ENCODE assay signal across 8 cellular contexts in the genomic region with DNA sequence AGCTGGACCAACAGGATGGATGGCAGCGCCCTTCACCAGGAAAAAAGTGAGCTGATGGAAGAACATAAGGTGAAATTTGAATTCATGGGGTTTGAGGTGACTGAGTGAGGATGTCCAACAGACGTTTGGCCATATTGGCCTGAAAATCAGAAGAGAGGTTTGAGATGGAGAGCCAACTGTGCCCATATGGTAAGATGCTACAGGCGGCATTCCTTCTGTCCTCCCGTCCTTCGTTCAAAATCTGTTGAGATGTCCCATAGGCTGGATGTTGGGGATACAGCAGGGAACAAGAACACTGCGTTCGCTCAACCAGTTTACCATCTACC. TPM values are rescaled to one million over a fixed set of nuclear protein-coding genes. Genes with fewer than 3 reads are reported as not detected.
DNase-seq lines count a peak whose midpoint lies in the region; ATAC-seq, FAIRE-seq and TF ChIP-seq lines count a peak whose summit lies in the region.

No MANE protein-coding gene starts in this region.

- H2AFZ ChIP-seq in GM23248 (peak overlapping the region; percentile 100), hepatocyte (peak overlapping the region; percentile 74)

- H3K27me3 ChIP-seq in GM23248 (replicated peaks; ENCODE audit: insufficient read depth) = no peaks in the 10 kb centered on the region
- no peaks in the 10 kb centered on the region for H3K27me3 ChIP-seq in hepatocyte

- in situ Hi-C loops in GM23248 (cut with MboI) = no loop called here

- H3K4me2 ChIP-seq in A549 = peak overlapping the region; percentile 84
- peak overlapping the region; percentile 95 for H3K4me2 ChIP-seq in GM23248 (ENCODE audit: unreplicated experiment)
- H3K4me2 ChIP-seq in hepatocyte = peak overlapping the region; percentile 78

- TF ChIP-seq EP300 in A549 (IDR thresholded peaks at IDR 0.05) = no peak

- peaks cover 16% of the 10 kb centered on the region for H3K27me3 Mint-ChIP-seq in activated CD8-positive, alpha-beta T cell treated with anti-CD3 and anti-CD28 coated beads, Interleukin-2, amount 10 ng/mL, durations not matched to agents 7 days and 5 days (ENCODE audit: low read depth)

- H3K4me3 ChIP-seq in A549 = peak overlapping the region; percentile 98
- H3K4me3 ChIP-seq in GM23248 = peak overlapping the region; percentile 96
- H3K4me3 ChIP-seq in hepatocyte = peak overlapping the region; percentile 9

- peak overlapping the region; percentile 92 for H3K4me3 Mint-ChIP-seq in activated CD8-positive, alpha-beta T cell treated with anti-CD3 and anti-CD28 coated beads, Interleukin-2, amount 10 ng/mL, durations not matched to agents 7 days and 5 days
- H3K4me3 Mint-ChIP-seq in stimulated activated effector memory CD8-positive, alpha-beta T cell treated with anti-CD3 and anti-CD28 coated beads, Interleukin-12 subunit alpha, Interleukin-12 subunit beta, amount 100 ng/mL, for 72 hours = peak overlapping the region; percentile 92

- WGBS in A549 (ENCODE audit: missing lambda C conversion rate) = 46% methylated on average over 7 of the region's 7 CpGs
- 3 to 4% methylated on average over 7 of the region's 7 CpGs for WGBS in GM23248 (ENCODE audit: low coverage in 1 of 2, low lambda C conversion rate in 2 of 2, missing lambda C conversion rate in 2 of 2), 2 experiments
- 21% methylated on average over 7 of the region's 7 CpGs for WGBS in hepatocyte (ENCODE audit: low lambda C conversion rate, missing lambda C conversion rate)

- H3K27ac ChIP-seq in A549 = peak overlapping the region; percentile 82 to 98
- peak overlapping the region; percentile 81 for H3K27ac ChIP-seq in GM23248
- peak overlapping the region; percentile 85 for H3K27ac ChIP-seq in hepatocyte

- peak overlapping the region; percentile 97 for H3K9ac ChIP-seq in GM23248

- no peaks in the 10 kb centered on the region for H4K20me1 ChIP-seq in GM23248 (ENCODE audit: insufficient read depth)
- H4K20me1 ChIP-seq in hepatocyte (ENCODE audit: insufficient read depth, poor library complexity, severe bottlenecking) = no peaks in the 10 kb centered on the region

- no peaks in the 10 kb centered on the region for H3K9me2 ChIP-seq in GM23248 (ENCODE audit: insufficient read depth)
- H3K9me2 ChIP-seq in hepatocyte (replicated peaks; ENCODE audit: insufficient read depth) = no peaks in the 10 kb centered on the region

- peaks cover 43% of the 10 kb centered on the region for H3K4me1 Mint-ChIP-seq in activated CD8-positive, alpha-beta T cell treated with anti-CD3 and anti-CD28 coated beads, Interleukin-2, amount 10 ng/mL, durations not matched to agents 7 days and 5 days (ENCODE audit: low read depth)
- peaks cover 30% of the 10 kb centered on the region for H3K4me1 Mint-ChIP-seq in stimulated activated effector memory CD8-positive, alpha-beta T cell treated with anti-CD3 and anti-CD28 coated beads, Interleukin-12 subunit alpha, Interleukin-12 subunit beta, amount 100 ng/mL, for 72 hours

- H3K27ac Mint-ChIP-seq in activated CD8-positive, alpha-beta T cell treated with anti-CD3 and anti-CD28 coated beads, Interleukin-2, amount 10 ng/mL, durations not matched to agents 7 days and 5 days = peak overlapping the region; percentile 98
- peak overlapping the region; percentile 97 for H3K27ac Mint-ChIP-seq in stimulated activated effector memory CD8-positive, alpha-beta T cell treated with anti-CD3 and anti-CD28 coated beads, Interleukin-12 subunit alpha, Interleukin-12 subunit beta, amount 100 ng/mL, for 72 hours

- no peaks in the 10 kb centered on the region for H3F3A ChIP-seq in GM23248 (ENCODE audit: insufficient read depth)

- H3K9me3 Mint-ChIP-seq in activated CD8-positive, alpha-beta T cell treated with anti-CD3 and anti-CD28 coated beads, Interleukin-2, amount 10 ng/mL, durations not matched to agents 7 days and 5 days (ENCODE audit: insufficient read depth) = no peaks in the 10 kb centered on the region
- H3K9me3 Mint-ChIP-seq in stimulated activated effector memory CD8-positive, alpha-beta T cell treated with anti-CD3 and anti-CD28 coated beads, Interleukin-12 subunit alpha, Interleukin-12 subunit beta, amount 100 ng/mL, for 72 hours = no peaks in the 10 kb centered on the region

- no peak for TF ChIP-seq POLR2A in A549 (IDR thresholded peaks at IDR 0.05; ENCODE audit: low read length)

- H3K79me2 ChIP-seq in GM23248 (ENCODE audit: insufficient read depth) (peaks cover 43% of the 10 kb centered on the region), hepatocyte (peaks cover 27% of the 10 kb centered on the region)

- H3K36me3 ChIP-seq in GM23248 (ENCODE audit: low read depth) (0 out of 2 replicates have a peak, but pooled peaks cover 2% of the 10 kb centered on the region), hepatocyte (replicated peaks; ENCODE audit: insufficient read depth, low read depth) (no peaks in the 10 kb centered on the region)

- FAIRE-seq in A549 (lab: Jason Lieb, UNC) = no peak

- TF ChIP-seq RAD21 in A549 (conservative IDR thresholded peaks at IDR 0.05 in 1 of 2, IDR thresholded peaks at IDR 0.05 in 1 of 2) = no peak

- no peak for TF ChIP-seq CTCF in A549 (IDR thresholded peaks at IDR 0.05)
- no peak for TF ChIP-seq CTCF in hepatocyte (IDR thresholded peaks at IDR 0.05; ENCODE audit: poor library complexity)

- POLR2A ChIA-PET in A549 (lab: Yijun Ruan, JAX) = interaction anchor here (0.8 to 1.3 kb wide), 4 partner anchors 13 to 107 kb away, joined by 3 to 4 read pairs (median 3); a partner anchor contains a TSS
- POLR2A ChIA-PET in activated CD8-positive, alpha-beta T cell treated with anti-CD3 and anti-CD28 coated beads, Interleukin-2, amount 10 ng/mL, durations not matched to agents 7 days and 5 days (lab: Charles Lee) = interaction anchor here (0.6 to 2.8 kb wide), 18 partner anchors 10 to 558 kb away, joined by 3 to 28 read pairs (median 4); a partner anchor contains a TSS

- peaks cover 29% of the 10 kb centered on the region for H3K36me3 Mint-ChIP-seq in activated CD8-positive, alpha-beta T cell treated with anti-CD3 and anti-CD28 coated beads, Interleukin-2, amount 10 ng/mL, durations not matched to agents 7 days and 5 days (ENCODE audit: low read depth)
- peaks cover 43% of the 10 kb centered on the region for H3K36me3 Mint-ChIP-seq in stimulated activated effector memory CD8-positive, alpha-beta T cell treated with anti-CD3 and anti-CD28 coated beads, Interleukin-12 subunit alpha, Interleukin-12 subunit beta, amount 100 ng/mL, for 72 hours

- CTCF ChIA-PET in A549 (lab: Yijun Ruan, JAX) = interaction anchor here (1.2 to 1.7 kb wide), 3 partner anchors 9 to 51 kb away, joined by 3 to 4 read pairs (median 4); no protein-coding TSS in a partner anchor
- CTCF ChIA-PET in activated CD8-positive, alpha-beta T cell treated with anti-CD3 and anti-CD28 coated beads, Interleukin-2, amount 10 ng/mL, durations not matched to agents 7 days and 5 days (lab: Charles Lee) = interaction anchor here (1.2 to 2.5 kb wide), 3 partner anchors 66 to 107 kb away, joined by 3 to 12 read pairs (median 5); no protein-coding TSS in a partner anchor

- ATAC-seq in A549 = peak; percentile 42 to 60
- ATAC-seq in activated CD8-positive, alpha-beta T cell treated with anti-CD3 and anti-CD28 coated beads, Interleukin-2, amount 10 ng/mL, durations not matched to agents 7 days and 5 days = no peak
- no peak for ATAC-seq in stimulated activated effector memory CD8-positive, alpha-beta T cell treated with anti-CD3 and anti-CD28 coated beads, Interleukin-12 subunit alpha, Interleukin-12 subunit beta, amount 100 ng/mL, for 72 hours

- H3K9me3 ChIP-seq in A549 (no peaks in the 10 kb centered on the region), GM23248 (ENCODE audit: low read depth) (no peaks in the 10 kb centered on the region), hepatocyte (ENCODE audit: low read depth) (no peaks in the 10 kb centered on the region)

- peaks cover 8% of the 10 kb centered on the region; the same call in 1 of the 3 replicates for H3K4me1 ChIP-seq in A549
- 0 out of 2 replicates have a peak, but pooled peaks cover 11% of the 10 kb centered on the region for H3K4me1 ChIP-seq in GM23248 (ENCODE audit: insufficient read depth)
- H3K4me1 ChIP-seq in hepatocyte (ENCODE audit: insufficient read depth) = peaks cover 6% of the 10 kb centered on the region

- DNase-seq in A549 (ENCODE audit: low read depth in 1 of 2, low spot score in 1 of 2) (no peak), GM23248 (no peak), hepatocyte (ENCODE audit: low spot score) (peak; percentile 6), UCSD-AML1 (lab: John Stamatoyannopoulos, UW; ENCODE audit: unreplicated experiment) (no peak), NCI-H187 treated with DMSO at 0.1 percent for 48 hours (lab: John Stamatoyannopoulos, UW) (no peak), kidney glomerular epithelial cell (lab: John Stamatoyannopoulos, UW) (no peak)
- no peak for DNase-seq in activated CD8-positive, alpha-beta T cell treated with anti-CD3 and anti-CD28 coated beads, Interleukin-2, amount 10 ng/mL, durations not matched to agents 7 days and 5 days
- DNase-seq in stimulated activated effector memory CD8-positive, alpha-beta T cell treated with anti-CD3 and anti-CD28 coated beads, Interleukin-12 subunit alpha, Interleukin-12 subunit beta, amount 100 ng/mL, for 72 hours (ENCODE audit: low spot score in 2 of 2) = no peak

TF ChIP-seq in A549, 52 proteins besides CTCF, POLR2A, EP300 and RAD21:
- TF ChIP-seq HOXB5 (CRISPR knock-in tag; IDR thresholded peaks at IDR 0.05) = no peak
- TF ChIP-seq HOXA7 (CRISPR knock-in tag; IDR thresholded peaks at IDR 0.05) = no peak

RNA-seq across cellular contexts. Expression of a gene that starts 0.5 kb away (rescaled TPM):
- polyA plus RNA-seq in A549 (2011; rRNA removed) (17.0 and 18.9 TPM in 2 replicates), A549 (2017; fragmentation: RNase III; extraction: RNeasy Plus Mini Kit Qiagen cat#74134 plus additional on column Dnase treatment) (17.8 to 19.6 TPM (median 17.8 TPM) in 3 replicates), GM23248 (2016; fragmentation: Nextera tagmentation; extraction: Ambion mirVana) (15.2 and 16.1 TPM in 2 replicates), hepatocyte (22.5 and 22.6 TPM in 2 replicates)
- 8.7 and 10.9 TPM in 2 replicates for polyA plus RNA-seq in A549 (2012; cell fraction: cytosol; rRNA removed)
- 18.6 and 26.2 TPM in 2 replicates for polyA plus RNA-seq in A549 (2012; cell fraction: nucleus; rRNA removed)
- polyA minus RNA-seq in A549 (2011; rRNA and poly(A)+ RNA removed) = 14.7 and 17.2 TPM in 2 replicates
- 37.7 and 46.3 TPM in 2 replicates for total RNA-seq in GM23248 (2014; rRNA removed; shearing (Covaris generic))
- 10 to 100 TPM; 71.7 to 74.2 TPM for total RNA-seq in activated CD8-positive, alpha-beta T cell treated with anti-CD3 and anti-CD28 coated beads, Interleukin-2, amount 10 ng/mL, durations not matched to agents 7 days and 5 days
- total RNA-seq in hepatocyte = 22.6 and 34.4 TPM in 2 replicates

Comparison
In these comparisons a context has a peak if more than half of its experiments do, and no peak if none do; other contexts are left out.
1. ATAC-seq: peak in A549 (2 of 2); none in activated CD8-positive, alpha-beta T cell treated with anti-CD3 and anti-CD28 coated beads, Interleukin-2, amount 10 ng/mL, durations not matched to agents 7 days and 5 days (single experiment) and stimulated activated effector memory CD8-positive, alpha-beta T cell treated with anti-CD3 and anti-CD28 coated beads, Interleukin-12 subunit alpha, Interleukin-12 subunit beta, amount 100 ng/mL, for 72 hours (single experiment).
2. H3K4me3 ChIP-seq: peak in every context shown above with its lines; median percentile 98 in A549; 96 in GM23248; 9 in hepatocyte.
3. Peak in every context shown above with its lines, with median percentiles within 50 percentile points of each other: H3K27ac ChIP-seq and H3K4me2 ChIP-seq.